ENCODE assay signal across 8 cellular contexts in the genomic region with DNA sequence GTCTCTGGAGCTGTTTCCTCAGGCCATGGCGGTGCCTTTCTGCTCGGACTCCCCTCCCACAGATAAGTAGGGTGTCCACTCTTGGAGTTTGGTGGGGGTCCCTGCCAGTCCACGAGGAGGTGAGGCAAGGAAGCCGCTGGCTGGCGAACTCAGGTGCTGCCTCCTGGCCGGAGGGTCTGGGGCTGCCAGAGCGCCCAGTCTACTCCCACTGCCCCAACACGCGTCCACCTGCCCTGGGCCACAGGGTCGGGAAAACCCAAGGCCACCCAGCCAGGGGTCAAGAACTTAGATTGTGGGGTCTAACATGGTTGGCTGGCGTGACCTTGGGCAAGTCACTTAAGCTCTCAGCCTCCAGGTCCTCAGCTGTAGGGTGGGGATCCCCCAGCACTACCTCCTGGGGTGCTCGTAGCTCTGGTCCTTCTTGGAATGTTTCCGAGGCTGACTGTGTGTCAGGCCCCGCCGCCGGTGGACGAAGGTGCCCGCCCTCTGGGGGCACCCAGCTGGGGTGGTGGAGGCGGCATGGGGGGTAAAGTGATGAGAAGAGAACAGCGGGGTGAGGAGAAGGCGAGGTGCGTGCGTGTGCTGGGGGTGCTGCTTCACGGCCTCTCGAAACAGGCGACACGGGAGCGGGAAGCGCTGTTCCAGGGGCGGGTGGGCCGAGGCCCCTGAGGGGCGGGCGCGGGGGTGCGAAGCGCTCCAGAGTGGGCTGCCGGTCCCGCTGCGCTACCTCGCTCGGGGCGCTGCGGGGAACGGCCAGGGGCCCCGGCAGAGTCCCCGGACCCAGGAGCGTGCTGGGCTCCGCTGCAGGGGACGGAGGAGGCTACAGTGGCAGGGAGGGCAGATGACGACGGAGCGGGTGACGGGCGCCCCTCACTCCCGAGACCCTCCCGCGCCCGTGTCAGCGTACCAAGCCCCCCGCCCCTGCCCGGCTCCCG. TPM values are rescaled to one million over a fixed set of nuclear protein-coding genes. Genes with fewer than 3 reads are reported as not detected.
DNase-seq lines count a peak whose midpoint lies in the region; ATAC-seq and TF ChIP-seq lines count a peak whose summit lies in the region.

No MANE protein-coding gene starts in this region.

- no peak overlapping the region for H3K27ac Mint-ChIP-seq in activated CD8-positive, alpha-beta T cell treated with anti-CD3 and anti-CD28 coated beads for 36 hours

- H3K4me1 ChIP-seq in GM23248 (ENCODE audit: insufficient read depth) (peaks cover 8% of the 10 kb centered on the region; the same call in 1 of the 2 replicates), iPS-18a (ENCODE audit: control insufficient read depth, low read depth, low read length) (peaks cover 19% of the 10 kb centered on the region), stomach smooth muscle (ENCODE audit: control insufficient read depth, insufficient read depth, low read length) (peaks cover 29% of the 10 kb centered on the region)

- DNase-seq in BJ (ENCODE audit: low read depth) (no peak), GM23248 (peak; percentile 37), NOMO-1 (lab: John Stamatoyannopoulos, UW; ENCODE audit: unreplicated experiment in 2 of 2) (no peak), NCI-H1092 treated with DMSO at 0.1 percent for 48 hours (lab: John Stamatoyannopoulos, UW) (no peak), iPS-NIHi11 (ENCODE audit: low spot score) (no peak)
- peak; percentile 26 for DNase-seq in activated CD8-positive, alpha-beta T cell treated with anti-CD3 and anti-CD28 coated beads for 36 hours

- no peaks in the 10 kb centered on the region for H3K27me3 ChIP-seq in BJ (ENCODE audit: control insufficient read depth, insufficient read depth, low read length)
- peaks cover 17% of the 10 kb centered on the region for H3K27me3 ChIP-seq in GM23248 (replicated peaks; ENCODE audit: insufficient read depth)
- peaks cover 51% of the 10 kb centered on the region for H3K27me3 ChIP-seq in iPS-18a (ENCODE audit: control insufficient read depth, insufficient read depth, low read length)
- H3K27me3 ChIP-seq in stomach smooth muscle (ENCODE audit: control insufficient read depth in 1 of 2, insufficient read depth in 2 of 2, low read length in 2 of 2), result peaks cover 23 to 29% of the 10 kb centered on the region in 2 donors

- POLR2A ChIA-PET in BJ (lab: Charles Lee), result no interaction called here
- POLR2A ChIA-PET in activated CD8-positive, alpha-beta T cell treated with anti-CD3 and anti-CD28 coated beads for 36 hours (lab: Charles Lee), result no interaction called here

- intact Hi-C loops in activated CD8-positive, alpha-beta T cell treated with anti-CD3 and anti-CD28 coated beads for 36 hours (cut with micrococcal nuclease), result no loop called here

- no peak overlapping the region for H3K27ac ChIP-seq in GM23248
- H3K27ac ChIP-seq in iPS-18a (ENCODE audit: low read length), result no peak overlapping the region
- no peak overlapping the region for H3K27ac ChIP-seq in stomach smooth muscle (ENCODE audit: low read length)

- peak overlapping the region; percentile 73 for H3K9ac ChIP-seq in GM23248
- peak overlapping the region; percentile 5 for H3K9ac ChIP-seq in iPS-18a (ENCODE audit: low read length)
- peak overlapping the region in 1 of 2 donors; percentile 33 for H3K9ac ChIP-seq in stomach smooth muscle (ENCODE audit: low read length in 2 of 2)

- H3K27me3 Mint-ChIP-seq in activated CD8-positive, alpha-beta T cell treated with anti-CD3 and anti-CD28 coated beads for 36 hours, result peaks cover 26% of the 10 kb centered on the region

- H3K36me3 ChIP-seq in BJ (ENCODE audit: control insufficient read depth, insufficient read depth, low read length) (no peaks in the 10 kb centered on the region), GM23248 (ENCODE audit: low read depth) (no peaks in the 10 kb centered on the region), iPS-18a (ENCODE audit: control insufficient read depth, low read depth, low read length) (no peaks in the 10 kb centered on the region), stomach smooth muscle (ENCODE audit: control insufficient read depth in 2 of 2, insufficient read depth in 2 of 2, low read length in 2 of 2) (no peaks in the 10 kb centered on the region)

- TF ChIP-seq CTCF in BJ (IDR thresholded peaks at IDR 0.05; ENCODE audit: insufficient read depth, low read depth, low read length), result no peak
- no peak for TF ChIP-seq CTCF in activated CD8-positive, alpha-beta T cell treated with anti-CD3 and anti-CD28 coated beads for 36 hours (IDR thresholded peaks at IDR 0.05)

- peak overlapping the region; percentile 67; the same call in 1 of the 2 replicates for H2AFZ ChIP-seq in GM23248

- H3K9me2 ChIP-seq in GM23248 (ENCODE audit: insufficient read depth), result no peaks in the 10 kb centered on the region

- H3K4me3 ChIP-seq in BJ (ENCODE audit: low read depth, low read length), result peak overlapping the region; percentile 58
- peak overlapping the region; percentile 72 for H3K4me3 ChIP-seq in GM23248
- peak overlapping the region; percentile 77 for H3K4me3 ChIP-seq in iPS-18a (ENCODE audit: low read length)
- peak overlapping the region; percentile 25 to 84 for H3K4me3 ChIP-seq in stomach smooth muscle (ENCODE audit: low read length in 2 of 2)

- 20 to 38% methylated on average over 30 to 53 of the region's 62 CpGs for WGBS in GM23248 (ENCODE audit: low coverage in 1 of 2, low lambda C conversion rate in 2 of 2, missing lambda C conversion rate in 2 of 2), 2 experiments

- H3K9me3 ChIP-seq in GM23248 (ENCODE audit: low read depth) (no peaks in the 10 kb centered on the region), iPS-18a (ENCODE audit: control insufficient read depth, low read depth, low read length) (no peaks in the 10 kb centered on the region), stomach smooth muscle (ENCODE audit: control insufficient read depth in 2 of 2, low read length in 2 of 2) (no peaks in the 10 kb centered on the region)

- H3F3A ChIP-seq in GM23248 (ENCODE audit: insufficient read depth), result peaks cover 11% of the 10 kb centered on the region

- no peaks in the 10 kb centered on the region for H4K20me1 ChIP-seq in GM23248 (ENCODE audit: insufficient read depth)

- peaks cover 15% of the 10 kb centered on the region for H3K4me1 Mint-ChIP-seq in activated CD8-positive, alpha-beta T cell treated with anti-CD3 and anti-CD28 coated beads for 36 hours (ENCODE audit: low read depth)

- in situ Hi-C loops in GM23248 (cut with MboI), result no loop called here

- H3K9me3 Mint-ChIP-seq in activated CD8-positive, alpha-beta T cell treated with anti-CD3 and anti-CD28 coated beads for 36 hours, result no peaks in the 10 kb centered on the region

- peak overlapping the region; percentile 81 for H3K4me2 ChIP-seq in GM23248 (ENCODE audit: unreplicated experiment)

- H3K36me3 Mint-ChIP-seq in activated CD8-positive, alpha-beta T cell treated with anti-CD3 and anti-CD28 coated beads for 36 hours (ENCODE audit: low read depth), result peaks cover 4% of the 10 kb centered on the region

- no peaks in the 10 kb centered on the region for H3K79me2 ChIP-seq in GM23248 (ENCODE audit: insufficient read depth)

- ATAC-seq in activated CD8-positive, alpha-beta T cell treated with anti-CD3 and anti-CD28 coated beads for 36 hours, result peak; percentile 15

- H3K4me3 Mint-ChIP-seq in activated CD8-positive, alpha-beta T cell treated with anti-CD3 and anti-CD28 coated beads for 36 hours, result peak overlapping the region; percentile 68

- CTCF ChIA-PET in BJ (lab: Yijun Ruan, JAX), result interaction anchor here (0.9 to 2.8 kb wide), 5 partner anchors 29 to 464 kb away, joined by 3 to 11 read pairs (median 4); no protein-coding TSS in a partner anchor
- CTCF ChIA-PET in activated CD8-positive, alpha-beta T cell treated with anti-CD3 and anti-CD28 coated beads for 36 hours (lab: Charles Lee), result interaction anchor here (1.0 to 2.7 kb wide), 6 partner anchors 11 to 464 kb away, joined by 3 to 18 read pairs (median 4); a partner anchor contains a TSS

RNA-seq across cellular contexts. Expression of a gene that starts 1.2 kb away (rescaled TPM):
- 1.6 and 3.5 TPM in 2 replicates for polyA plus RNA-seq in BJ (2011; rRNA removed)
- polyA minus RNA-seq in BJ (2011; rRNA and poly(A)+ RNA removed), result 2.5 TPM in 2 replicates
- 1.0 and 1.4 TPM in 2 replicates for total RNA-seq in GM23248 (2014; rRNA removed; shearing (Covaris generic))
- polyA plus RNA-seq in GM23248 (2016; fragmentation: Nextera tagmentation; extraction: Ambion mirVana), result 0.43 and 1.1 TPM in 2 replicates
- total RNA-seq in activated CD8-positive, alpha-beta T cell treated with anti-CD3 and anti-CD28 coated beads for 36 hours, result 1 to 10 TPM; 1.3 to 1.6 TPM

RNA-seq across cellular contexts. Expression of a gene that starts 13.5 kb away (rescaled TPM):
- polyA plus RNA-seq in BJ (2011; rRNA removed) (1.6 and 3.7 TPM in 2 replicates), GM23248 (2016; fragmentation: Nextera tagmentation; extraction: Ambion mirVana) (0.10 and 0.31 TPM in 2 replicates)
- polyA minus RNA-seq in BJ (2011; rRNA and poly(A)+ RNA removed), result 1.3 and 1.6 TPM in 2 replicates
- total RNA-seq in GM23248 (2014; rRNA removed; shearing (Covaris generic)), result 0.11 TPM in 1 of 2 replicates, not detected in the other
- not detected for total RNA-seq in activated CD8-positive, alpha-beta T cell treated with anti-CD3 and anti-CD28 coated beads for 36 hours

RNA-seq across cellular contexts. Expression of a gene that starts 55.8 kb away (rescaled TPM):
- polyA plus RNA-seq in BJ (2011; rRNA removed) (118 and 144 TPM in 2 replicates), GM23248 (2016; fragmentation: Nextera tagmentation; extraction: Ambion mirVana) (129 and 138 TPM in 2 replicates)
- polyA minus RNA-seq in BJ (2011; rRNA and poly(A)+ RNA removed), result 44.7 and 45.0 TPM in 2 replicates
- total RNA-seq in GM23248 (2014; rRNA removed; shearing (Covaris generic)), result 141 and 151 TPM in 2 replicates
- 100 to 1,000 TPM; 219 to 224 TPM for total RNA-seq in activated CD8-positive, alpha-beta T cell treated with anti-CD3 and anti-CD28 coated beads for 36 hours

Comparison
In these comparisons a context has a peak if more than half of its experiments do, and no peak if none do; other contexts are left out.
1. DNase-seq: peak in GM23248 (single experiment) and activated CD8-positive, alpha-beta T cell treated with anti-CD3 and anti-CD28 coated beads for 36 hours (single experiment); none in BJ (single experiment), NOMO-1 (0 of 2), NCI-H1092 treated with DMSO at 0.1 percent for 48 hours (single experiment) and iPS-NIHi11 (single experiment).
2. Peak in every context shown above with its lines, with median percentiles within 50 percentile points of each other: H3K4me3 ChIP-seq.